In genomic region chr4:136810626-136811025, GRCh38 we compare ENCODE assay signal across 18 cellular contexts.
"Had no signal": no experiment of that assay in that cellular context is flagged by ENCODE, and none has a peak within 500 bp of the region (broad histone marks: within the 10 kb centered on the region; RNA-seq: fewer than 3 reads in every experiment).

No MANE protein-coding gene starts in this region.

- H3K4me3 ChIP-seq: ascending aorta, gastroesophageal sphincter, heart left ventricle, mucosa of descending colon, neural progenitor cell, psoas muscle, tibial nerve, uterus had no signal

- H3K9me3 ChIP-seq: ascending aorta, mucosa of descending colon, uterus had no signal

- H3K4me2 ChIP-seq: neural progenitor cell had no signal

- H3K27ac ChIP-seq: ascending aorta, gastroesophageal sphincter, heart left ventricle, neural progenitor cell, psoas muscle, tibial nerve, uterus, WERI-Rb-1 had no signal

- FAIRE-seq: bronchial epithelial cell had no signal

- DNase-seq: activated CD4-positive, alpha-beta T cell treated with anti-CD3 and anti-CD28 coated beads for 1 hour; activated CD4-positive, alpha-beta T cell treated with anti-CD3 and anti-CD28 coated beads, Interleukin-2, amount 50 U/mL, for 4 hours; activated gamma-delta T cell; activated T-cell treated with anti-CD3 and anti-CD28 coated beads, Interleukin-2, amount 50 U/mL, for 72 hours; effector CD4-positive, alpha-beta T cell; heart left ventricle; immature natural killer cell; mucosa of descending colon; naive thymus-derived CD4-positive, alpha-beta T cell; psoas muscle; right cardiac atrium; uterus; WERI-Rb-1 had no signal

- H2AFZ ChIP-seq: neural progenitor cell had no signal

- H3K36me3 ChIP-seq: ascending aorta, gastroesophageal sphincter, heart left ventricle, neural progenitor cell, tibial nerve, uterus, WERI-Rb-1 had no signal

- H3K27me3 ChIP-seq: ascending aorta, gastroesophageal sphincter, heart left ventricle, neural progenitor cell, tibial nerve, uterus had no signal

- H3K9ac ChIP-seq: neural progenitor cell had no signal

- H3K4me1 ChIP-seq: ascending aorta, gastroesophageal sphincter, heart left ventricle, neural progenitor cell, psoas muscle, tibial nerve, uterus had no signal
